Comparison of ENCODE assay signal across 11 cellular contexts in genomic region chr1:32060914-32061313, GRCh38. TPM values are rescaled to one million over a fixed set of nuclear protein-coding genes. Genes with fewer than 3 reads are reported as not detected.
DNase-seq lines count a peak whose midpoint lies in the region; ATAC-seq, FAIRE-seq and TF ChIP-seq lines count a peak whose summit lies in the region.
"Had no signal": no experiment of that assay in that cellular context is flagged by ENCODE, and none has a peak within 500 bp of the region (broad histone marks: within the 10 kb centered on the region; RNA-seq: fewer than 3 reads in every experiment).

No MANE protein-coding gene starts in this region.

- no peak for ATAC-seq in activated naive CD4-positive, alpha-beta T cell treated with anti-CD3 and anti-CD28 coated beads, Interleukin-2, amount 50 U/mL, for 72 hours
- peak; percentile 70 for ATAC-seq in WTC11
- ATAC-seq in stimulated activated naive B cell treated with anti-CD40 and anti-IgM and Interleukin-4, amounts not matched to agents 10 μg/mL and 1 μg/mL and 100 μg/mL, for 72 hours (replicated peaks) = no peak

- H3K4me1 Mint-ChIP-seq in WTC11 = peaks cover 49% of the 10 kb centered on the region
- H3K4me1 Mint-ChIP-seq in stimulated activated naive B cell treated with anti-CD40 and anti-IgM and Interleukin-4, amounts not matched to agents 10 μg/mL and 1 μg/mL and 100 μg/mL, for 72 hours = peaks cover 2 to 11% of the 10 kb centered on the region in 2 donors

- no peak for DNase-seq in activated naive CD4-positive, alpha-beta T cell treated with anti-CD3 and anti-CD28 coated beads, Interleukin-2, amount 50 U/mL, for 72 hours (ENCODE audit: low spot score in 2 of 2)
- DNase-seq in activated naive CD4-positive, alpha-beta T cell (lab: John Stamatoyannopoulos, UW) = no peak
- DNase-seq in WTC11 (ENCODE audit: low spot score) (no peak), iPS-NIHi7 (ENCODE audit: extremely low spot score) (peak; percentile 56), HEK293T (ENCODE audit: extremely low spot score) (no peak), D721Med (ENCODE audit: insufficient read length, low spot score) (no peak), HCEC 1CT (no peak)
- DNase-seq in stimulated activated naive B cell treated with anti-CD40 and anti-IgM and Interleukin-4, amounts not matched to agents 10 μg/mL and 1 μg/mL and 100 μg/mL, for 72 hours = no peak
- DNase-seq: MG63, thyroid gland had no signal

- no peaks in the 10 kb centered on the region for H3K9me3 Mint-ChIP-seq in activated naive CD4-positive, alpha-beta T cell treated with anti-CD3 and anti-CD28 coated beads, Interleukin-2, amount 50 U/mL, for 72 hours
- H3K9me3 Mint-ChIP-seq in WTC11 = no peaks in the 10 kb centered on the region
- H3K9me3 Mint-ChIP-seq in stimulated activated naive B cell treated with anti-CD40 and anti-IgM and Interleukin-4, amounts not matched to agents 10 μg/mL and 1 μg/mL and 100 μg/mL, for 72 hours = no peaks in the 10 kb centered on the region

- H3K4me3 Mint-ChIP-seq in WTC11 = no peak overlapping the region
- H3K4me3 Mint-ChIP-seq in stimulated activated naive B cell treated with anti-CD40 and anti-IgM and Interleukin-4, amounts not matched to agents 10 μg/mL and 1 μg/mL and 100 μg/mL, for 72 hours = no peak overlapping the region

- POLR2A ChIA-PET in WTC11 (lab: Charles Lee) (interaction anchor here (1.1 kb wide), 1 partner anchor 12 kb away, joined by 5 read pairs; the partner anchor contains the start of gene TMEM39B), HEK293T (lab: Yijun Ruan, JAX) (interaction anchor here (4.8 kb wide), 1 partner anchor 12 kb away, joined by 28 read pairs; the partner anchor contains the start of gene TMEM39B)

- no peaks in the 10 kb centered on the region for H3K27me3 Mint-ChIP-seq in WTC11 (ENCODE audit: low read depth)
- H3K27me3 Mint-ChIP-seq in stimulated activated naive B cell treated with anti-CD40 and anti-IgM and Interleukin-4, amounts not matched to agents 10 μg/mL and 1 μg/mL and 100 μg/mL, for 72 hours = no peaks in the 10 kb centered on the region

- peak overlapping the region; percentile 40 to 66 for H3K27ac Mint-ChIP-seq in activated naive CD4-positive, alpha-beta T cell treated with anti-CD3 and anti-CD28 coated beads, Interleukin-2, amount 50 U/mL, for 72 hours
- no peak overlapping the region for H3K27ac Mint-ChIP-seq in WTC11
- peak overlapping the region; percentile 14 for H3K27ac Mint-ChIP-seq in stimulated activated naive B cell treated with anti-CD40 and anti-IgM and Interleukin-4, amounts not matched to agents 10 μg/mL and 1 μg/mL and 100 μg/mL, for 72 hours

- FAIRE-seq in D721Med (lab: Jason Lieb, UNC) = no peak
- FAIRE-seq: colon had no signal

- H3K36me3 Mint-ChIP-seq in activated naive CD4-positive, alpha-beta T cell treated with anti-CD3 and anti-CD28 coated beads, Interleukin-2, amount 50 U/mL, for 72 hours = peaks cover 0 to 14% of the 10 kb centered on the region in 2 donors
- H3K36me3 Mint-ChIP-seq in WTC11 = peaks cover 54% of the 10 kb centered on the region
- H3K36me3 Mint-ChIP-seq in stimulated activated naive B cell treated with anti-CD40 and anti-IgM and Interleukin-4, amounts not matched to agents 10 μg/mL and 1 μg/mL and 100 μg/mL, for 72 hours = peaks cover 17 to 29% of the 10 kb centered on the region in 2 donors

- CTCF ChIA-PET in WTC11 (lab: Charles Lee) (interaction anchor here (0.5 to 3.6 kb wide), 8 partner anchors 12 to 1150 kb away, joined by 3 to 76 read pairs (median 4); partner anchors contain the start of gene TMEM39B), HEK293T (lab: Yijun Ruan, JAX) (interaction anchor here (1.0 to 1.3 kb wide), 3 partner anchors 12 to 272 kb away, joined by 3 to 7 read pairs (median 3); partner anchors contain the start of gene TMEM39B)

- no peak for TF ChIP-seq CTCF in WTC11 (IDR thresholded peaks at IDR 0.05)
- TF ChIP-seq CTCF in D721Med (IDR thresholded peaks at IDR 0.05; ENCODE audit: insufficient read depth, missing control alignments) = no peak

TF ChIP-seq in WTC11, 78 proteins besides CTCF, POLR2A, EP300 and RAD21:
- no peak for TF ChIP-seq ZNF232 (CRISPR knock-in tag; IDR thresholded peaks at IDR 0.05)
- no peak for TF ChIP-seq ATF3 (CRISPR knock-in tag; conservative IDR thresholded peaks at IDR 0.05)
- TF ChIP-seq, protein P1, sequence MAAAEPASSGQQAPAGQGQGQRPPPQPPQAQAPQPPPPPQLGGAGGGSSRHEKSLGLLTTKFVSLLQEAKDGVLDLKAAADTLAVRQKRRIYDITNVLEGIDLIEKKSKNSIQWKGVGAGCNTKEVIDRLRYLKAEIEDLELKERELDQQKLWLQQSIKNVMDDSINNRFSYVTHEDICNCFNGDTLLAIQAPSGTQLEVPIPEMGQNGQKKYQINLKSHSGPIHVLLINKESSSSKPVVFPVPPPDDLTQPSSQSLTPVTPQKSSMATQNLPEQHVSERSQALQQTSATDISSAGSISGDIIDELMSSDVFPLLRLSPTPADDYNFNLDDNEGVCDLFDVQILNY (CRISPR knock-in tag; IDR thresholded peaks at IDR 0.05) = no peak
- TF ChIP-seq, protein P2, sequence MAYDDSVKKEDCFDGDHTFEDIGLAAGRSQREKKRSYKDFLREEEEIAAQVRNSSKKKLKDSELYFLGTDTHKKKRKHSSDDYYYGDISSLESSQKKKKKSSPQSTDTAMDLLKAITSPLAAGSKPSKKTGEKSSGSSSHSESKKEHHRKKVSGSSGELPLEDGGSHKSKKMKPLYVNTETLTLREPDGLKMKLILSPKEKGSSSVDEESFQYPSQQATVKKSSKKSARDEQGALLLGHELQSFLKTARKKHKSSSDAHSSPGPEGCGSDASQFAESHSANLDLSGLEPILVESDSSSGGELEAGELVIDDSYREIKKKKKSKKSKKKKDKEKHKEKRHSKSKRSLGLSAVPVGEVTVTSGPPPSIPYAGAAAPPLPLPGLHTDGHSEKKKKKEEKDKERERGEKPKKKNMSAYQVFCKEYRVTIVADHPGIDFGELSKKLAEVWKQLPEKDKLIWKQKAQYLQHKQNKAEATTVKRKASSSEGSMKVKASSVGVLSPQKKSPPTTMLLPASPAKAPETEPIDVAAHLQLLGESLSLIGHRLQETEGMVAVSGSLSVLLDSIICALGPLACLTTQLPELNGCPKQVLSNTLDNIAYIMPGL (CRISPR knock-in tag; IDR thresholded peaks at IDR 0.05) = no peak

TF ChIP-seq in HEK293T, 16 proteins besides CTCF, POLR2A, EP300 and RAD21:
- no peak for TF ChIP-seq L3MBTL2 (conservative IDR thresholded peaks at IDR 0.05)
- TF ChIP-seq FOXM1 (IDR thresholded peaks at IDR 0.05; ENCODE audit: borderline replicate concordance) = no peak
- no peak for TF ChIP-seq FOXK2 (IDR thresholded peaks at IDR 0.05)
- no peak for TF ChIP-seq SUZ12 (IDR thresholded peaks at IDR 0.05)
- no peak for TF ChIP-seq BHLHE40 (IDR thresholded peaks at IDR 0.05; ENCODE audit: borderline replicate concordance)
- TF ChIP-seq LEF1 (IDR thresholded peaks at IDR 0.05; ENCODE audit: borderline replicate concordance) = no peak
- TF ChIP-seq ELF4 (IDR thresholded peaks at IDR 0.05) = no peak
- TF ChIP-seq ZNF384 (IDR thresholded peaks at IDR 0.05) = no peak
- TF ChIP-seq ARNT (IDR thresholded peaks at IDR 0.05) = no peak
- no peak for TF ChIP-seq HDGF (IDR thresholded peaks at IDR 0.05; ENCODE audit: borderline replicate concordance)
- TF ChIP-seq, protein P3, sequence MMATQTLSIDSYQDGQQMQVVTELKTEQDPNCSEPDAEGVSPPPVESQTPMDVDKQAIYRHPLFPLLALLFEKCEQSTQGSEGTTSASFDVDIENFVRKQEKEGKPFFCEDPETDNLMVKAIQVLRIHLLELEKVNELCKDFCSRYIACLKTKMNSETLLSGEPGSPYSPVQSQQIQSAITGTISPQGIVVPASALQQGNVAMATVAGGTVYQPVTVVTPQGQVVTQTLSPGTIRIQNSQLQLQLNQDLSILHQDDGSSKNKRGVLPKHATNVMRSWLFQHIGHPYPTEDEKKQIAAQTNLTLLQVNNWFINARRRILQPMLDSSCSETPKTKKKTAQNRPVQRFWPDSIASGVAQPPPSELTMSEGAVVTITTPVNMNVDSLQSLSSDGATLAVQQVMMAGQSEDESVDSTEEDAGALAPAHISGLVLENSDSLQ (IDR thresholded peaks at IDR 0.05) = no peak
- no peak for TF ChIP-seq SP1 (IDR thresholded peaks at IDR 0.05)
- TF ChIP-seq CTBP1 (IDR thresholded peaks at IDR 0.05; ENCODE audit: borderline replicate concordance) = no peak
- TF ChIP-seq FOXA1 (IDR thresholded peaks at IDR 0.05) = no peak
- no peak for TF ChIP-seq TARDBP (IDR thresholded peaks at IDR 0.05)
- TF ChIP-seq NFRKB (IDR thresholded peaks at IDR 0.05) = no peak
TF ChIP-seq in HEK293T: peak in this region for 0.

RNA-seq across cellular contexts. Expression of gene TMEM39B, which starts 11.8 kb away (rescaled TPM):
- total RNA-seq in activated naive CD4-positive, alpha-beta T cell treated with anti-CD3 and anti-CD28 coated beads, Interleukin-2, amount 50 U/mL, for 72 hours = 10 to 100 TPM; 20.3 to 35.0 TPM
- total RNA-seq in WTC11 (2021) = 18.8 to 25.8 TPM (median 23.8 TPM) in 3 replicates

RNA-seq across cellular contexts. Expression of gene KPNA6, which starts 46.9 kb away (rescaled TPM):
- total RNA-seq in activated naive CD4-positive, alpha-beta T cell treated with anti-CD3 and anti-CD28 coated beads, Interleukin-2, amount 50 U/mL, for 72 hours = 100 to 1,000 TPM in 1 of 2 donors, 10 to 100 TPM in 1; 62.0 to 103 TPM
- total RNA-seq in WTC11 (2021) = 91.2 to 104 TPM (median 94.0 TPM) in 3 replicates

RNA-seq across cellular contexts. Expression of gene KHDRBS1, which starts 47.2 kb away (rescaled TPM):
- total RNA-seq in activated naive CD4-positive, alpha-beta T cell treated with anti-CD3 and anti-CD28 coated beads, Interleukin-2, amount 50 U/mL, for 72 hours = 100 to 1,000 TPM; 159 to 210 TPM
- 254 to 264 TPM (median 256 TPM) in 3 replicates for total RNA-seq in WTC11 (2021)
